Comparison of ENCODE assay signal across 8 cellular contexts in the genomic region with DNA sequence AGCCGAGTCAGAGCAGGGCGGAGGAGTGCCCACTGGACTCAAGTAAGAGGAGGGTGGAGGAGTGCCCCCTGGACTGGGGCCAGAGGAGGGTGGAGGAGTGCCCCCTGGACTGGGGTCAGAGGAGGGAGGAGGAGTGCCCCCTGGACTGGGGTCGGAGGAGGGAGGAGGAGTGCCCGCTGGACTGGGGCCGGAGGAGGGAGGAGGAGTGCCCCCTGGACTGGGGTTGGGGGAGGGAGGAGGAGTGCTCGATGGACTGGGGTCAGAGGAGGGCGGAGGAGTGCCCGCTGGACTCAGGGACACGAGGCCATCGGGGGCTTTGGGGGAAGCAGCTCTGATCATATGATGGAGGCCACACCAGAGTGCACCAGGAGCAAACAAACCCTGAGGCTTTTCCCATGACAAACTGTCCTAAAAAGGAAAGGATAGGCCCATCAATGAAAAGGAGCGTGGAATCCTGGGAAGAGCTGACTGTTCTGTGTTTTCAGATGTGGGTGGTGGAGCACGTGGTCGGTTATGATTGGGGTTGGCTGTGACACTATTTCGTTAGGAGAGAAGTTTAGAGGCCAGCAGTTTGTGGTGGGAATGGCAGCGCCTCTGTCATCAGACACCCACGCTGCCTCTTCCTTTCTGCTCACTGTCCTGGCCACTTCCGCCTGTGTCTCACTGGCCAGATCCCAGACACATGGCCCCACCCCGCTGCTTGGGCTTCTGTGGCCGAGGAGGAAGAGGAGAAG. TPM values are rescaled to one million over a fixed set of nuclear protein-coding genes. Genes with fewer than 3 reads are reported as not detected.
DNase-seq lines count a peak whose midpoint lies in the region; ATAC-seq and TF ChIP-seq lines count a peak whose summit lies in the region.

No MANE protein-coding gene starts in this region.

- ATAC-seq in sciatic nerve, result peak; percentile 91
- no peak for ATAC-seq in GM18907 (IDR thresholded peaks at IDR 0.05; ENCODE audit: unreplicated experiment)
- no peak for ATAC-seq in GM21423 (IDR thresholded peaks at IDR 0.05; ENCODE audit: unreplicated experiment)

- intact Hi-C loops in sciatic nerve (cut with DNase I), result loop anchor here (10.0 kb wide), 1 partner anchor 127 kb away; no protein-coding TSS in a partner anchor

- in situ Hi-C loops in GM13977 (cut with MboI; ENCODE audit: low pct_unique_long_range_greater_than_20kb, low sequenced_read_pairs, unreplicated experiment), result no loop called here

- DNase-seq in GM03348 (ENCODE audit: low spot score) (peak; percentile 92), SKM-1 (lab: John Stamatoyannopoulos, UW; ENCODE audit: unreplicated experiment) (peak; percentile 75), globus pallidus (ENCODE audit: low spot score) (peak; percentile 63), sciatic nerve (ENCODE audit: low spot score) (peak; percentile 84), GM13977 (ENCODE audit: low spot score) (no peak), NCI-H1694 treated with DMSO at 0.1 percent for 48 hours (lab: John Stamatoyannopoulos, UW) (no peak)

- no peak for TF ChIP-seq CTCF in GM13977 (IDR thresholded peaks at IDR 0.05; ENCODE audit: extremely low read depth, insufficient read depth, missing control alignments)

RNA-seq across cellular contexts. Expression of a gene that starts 24.5 kb away (rescaled TPM):
- 31.7 TPM for total RNA-seq in sciatic nerve

Comparison
In these comparisons a context has a peak if more than half of its experiments do, and no peak if none do; other contexts are left out.
1. DNase-seq: peak in GM03348 (single experiment), SKM-1 (single experiment), globus pallidus (single experiment) and sciatic nerve (single experiment); none in GM13977 (single experiment) and NCI-H1694 treated with DMSO at 0.1 percent for 48 hours (single experiment).